ENCODE assay signal across 8 cellular contexts in the genomic region with DNA sequence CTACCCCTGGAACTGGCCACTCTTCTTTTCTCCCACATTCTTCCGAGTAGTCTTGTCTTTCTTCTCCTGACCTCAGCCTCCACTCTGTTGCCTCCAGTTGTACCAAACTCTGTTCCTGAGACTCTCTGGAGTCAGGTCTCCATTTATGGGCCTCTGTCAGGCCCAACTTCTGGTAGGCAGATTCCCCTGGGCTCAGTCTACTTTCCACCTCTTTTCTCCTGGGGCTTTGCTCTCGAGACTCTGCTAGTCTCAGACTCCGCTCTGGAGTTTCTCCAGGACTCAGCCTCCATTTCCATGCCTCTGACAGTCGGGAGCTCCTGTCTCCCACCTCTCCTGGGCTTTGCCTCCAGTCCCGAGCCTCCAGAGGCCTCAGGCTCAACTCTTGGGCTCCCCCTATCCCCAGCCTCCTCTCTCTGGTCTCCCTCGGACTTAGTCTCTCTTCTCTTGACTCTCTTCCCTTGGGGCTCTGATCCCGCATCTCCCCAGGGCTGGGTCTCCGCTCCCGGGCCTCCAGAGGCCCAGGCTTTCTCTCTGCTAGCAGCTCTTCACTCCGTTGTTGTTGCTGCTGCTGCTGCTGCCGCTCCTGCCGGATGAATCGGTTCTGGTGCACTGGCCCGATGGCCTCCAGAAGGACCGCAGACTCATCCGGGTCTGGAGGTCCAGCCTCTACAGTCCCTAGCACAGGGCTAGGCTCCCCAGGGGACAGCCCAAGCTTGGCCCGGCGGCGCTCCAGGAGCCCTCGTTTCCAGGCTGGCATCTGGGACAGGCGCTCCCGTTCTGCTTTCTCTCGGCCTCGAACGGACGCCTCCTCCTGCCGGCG. TPM values are rescaled to one million over a fixed set of nuclear protein-coding genes. Genes with fewer than 3 reads are reported as not detected.
DNase-seq lines count a peak whose midpoint lies in the region; ATAC-seq and TF ChIP-seq lines count a peak whose summit lies in the region.

No MANE protein-coding gene starts in this region.

- peak overlapping the region; percentile 87 to 91 for H3K18ac ChIP-seq in mesenchymal stem cell (ENCODE audit: low read depth in 1 of 2, low read length in 2 of 2)

- H3K9me3 ChIP-seq in body of pancreas (no peaks in the 10 kb centered on the region), mesenchymal stem cell (ENCODE audit: control insufficient read depth, low read length) (no peaks in the 10 kb centered on the region), vagina (no peaks in the 10 kb centered on the region)

- peak overlapping the region in 1 of 2 experiments; percentile 91 for H3K14ac ChIP-seq in mesenchymal stem cell (ENCODE audit: low read length in 2 of 2)

- H2BK15ac ChIP-seq in mesenchymal stem cell (ENCODE audit: low read depth, poor library complexity, severe bottlenecking) = no peak overlapping the region

- H3K27me3 ChIP-seq in body of pancreas (no peaks in the 10 kb centered on the region), mesenchymal stem cell (ENCODE audit: control insufficient read depth in 1 of 2, insufficient read depth in 1 of 2, low read length in 2 of 2) (no peaks in the 10 kb centered on the region), vagina (no peaks in the 10 kb centered on the region)

- H2BK5ac ChIP-seq in mesenchymal stem cell (ENCODE audit: low read depth, low read length, poor library complexity, severe bottlenecking) = peak overlapping the region; percentile 71

- H4K8ac ChIP-seq in mesenchymal stem cell (ENCODE audit: low read length) = peak overlapping the region; percentile 59

- peak overlapping the region in 3 of 4 donors; percentile 90 to 98 (median 95) for H3K27ac ChIP-seq in body of pancreas
- peak overlapping the region; percentile 90 for H3K27ac ChIP-seq in mesenchymal stem cell (ENCODE audit: low read length, poor library complexity, severe bottlenecking)
- peak overlapping the region; percentile 92 for H3K27ac ChIP-seq in vagina

- no peak overlapping the region for H2AFZ ChIP-seq in mesenchymal stem cell (ENCODE audit: low read depth, low read length)

- peak overlapping the region; percentile 50 for H2AK5ac ChIP-seq in mesenchymal stem cell (ENCODE audit: low read length, severe bottlenecking)

- intact Hi-C loops in body of pancreas (cut with DNase I) (no loop called here), vagina (cut with DNase I) (loop anchor here (10.0 kb wide), 2 partner anchors 71 to 199 kb away; partner anchors contain the start of genes DDR1, MRPS18B and PPP1R10)

- H3K4me1 ChIP-seq in body of pancreas (peaks cover 69% of the 10 kb centered on the region), mesenchymal stem cell (ENCODE audit: control insufficient read depth, insufficient read depth, low read depth, low read length) (peaks cover 32% of the 10 kb centered on the region), vagina (peaks cover 86% of the 10 kb centered on the region)

- TF ChIP-seq POLR2A in body of pancreas (IDR thresholded peaks at IDR 0.05) (no peak), vagina (IDR thresholded peaks at IDR 0.05) (no peak)

- DNase-seq in ELF-1 (ENCODE audit: low read depth, low spot score) (peak; percentile 32), NCI-H460 (ENCODE audit: extremely low read depth, low read depth) (peak; percentile 40), body of pancreas (no peak), mesenchymal stem cell (peak; percentile 63), vagina (ENCODE audit: extremely low spot score in 2 of 2) (no peak), DMS53 (lab: John Stamatoyannopoulos, UW) (no peak), NCI-H2227 (lab: John Stamatoyannopoulos, UW; ENCODE audit: unreplicated experiment) (no peak), middle frontal gyrus (ENCODE audit: extremely low spot score, low spot score) (no peak)

- H3K4me2 ChIP-seq in mesenchymal stem cell (ENCODE audit: low read length, poor library complexity, severe bottlenecking) = peak overlapping the region; percentile 82

- H3K4ac ChIP-seq in mesenchymal stem cell (ENCODE audit: low read depth in 1 of 2, low read length in 2 of 2) = peak overlapping the region; percentile 39 to 62

- H3K9ac ChIP-seq in mesenchymal stem cell (ENCODE audit: low read length) = peak overlapping the region; percentile 95

- no peak for ATAC-seq in body of pancreas

- H2BK120ac ChIP-seq in mesenchymal stem cell (ENCODE audit: low read depth, low read length) = peak overlapping the region; percentile 82

- WGBS in body of pancreas, 2 donors = 55 to 79% methylated on average over 18 to 28 of the region's 28 CpGs
- 31% methylated on average over 28 of the region's 28 CpGs for WGBS in mesenchymal stem cell

- peak overlapping the region; percentile 77 for H4K91ac ChIP-seq in mesenchymal stem cell (ENCODE audit: low read length)

- TF ChIP-seq CTCF in body of pancreas (IDR thresholded peaks at IDR 0.05) (no peak), vagina (IDR thresholded peaks at IDR 0.05) (no peak)

- peak overlapping the region; percentile 0 to 28 for H2BK12ac ChIP-seq in mesenchymal stem cell (ENCODE audit: low read length in 2 of 2)

- H3K79me1 ChIP-seq in mesenchymal stem cell (replicated peaks; ENCODE audit: low read length, poor library complexity, severe bottlenecking) = peaks cover 2% of the 10 kb centered on the region

- peak overlapping the region in 1 of 2 experiments; percentile 74 for H3K23ac ChIP-seq in mesenchymal stem cell (ENCODE audit: low read length in 2 of 2)

- H3K4me3 ChIP-seq in body of pancreas (peak overlapping the region in 1 of 2 donors; percentile 68), mesenchymal stem cell (ENCODE audit: insufficient read depth in 1 of 2, low read depth in 1 of 2, low read length in 2 of 2) (peak overlapping the region; percentile 83 to 93), vagina (peak overlapping the region; percentile 93 to 97)

- H3K36me3 ChIP-seq in body of pancreas (replicated peaks in 1 of 2; ENCODE audit: insufficient read depth in 1 of 2, low read depth in 2 of 2) (no peaks in the 10 kb centered on the region), mesenchymal stem cell (ENCODE audit: control insufficient read depth in 1 of 2, insufficient read depth in 2 of 2, low read depth in 1 of 2, low read length in 2 of 2) (peaks cover 19 to 25% of the 10 kb centered on the region in 2 experiments), vagina (no peaks in the 10 kb centered on the region)

RNA-seq across cellular contexts. Expression of gene PPP1R18, which starts 1.1 kb away (rescaled TPM):
- total RNA-seq in NCI-H460 (2014; rRNA removed; shearing (Covaris generic)) = 35.1 and 42.5 TPM in 2 replicates
- 25.5 and 25.6 TPM in 2 replicates for polyA plus RNA-seq in NCI-H460 (2014; cell fraction: nucleus; rRNA removed)
- total RNA-seq in body of pancreas (10 to 100 TPM; 14.5 to 20.0 TPM), vagina (42.5 TPM)
- polyA plus RNA-seq in mesenchymal stem cell (2013, experiment 1 of 2) = 156 TPM
- polyA plus RNA-seq in mesenchymal stem cell (2013, experiment 2 of 2) = 153 TPM

RNA-seq across cellular contexts. Expression of gene NRM, which starts 5.4 kb away (rescaled TPM):
- total RNA-seq in NCI-H460 (2014; rRNA removed; shearing (Covaris generic)) = 6.3 and 6.4 TPM in 2 replicates
- polyA plus RNA-seq in NCI-H460 (2014; cell fraction: nucleus; rRNA removed) = 13.0 and 16.4 TPM in 2 replicates
- 1 to 10 TPM; 2.6 to 5.2 TPM for total RNA-seq in body of pancreas
- 35.3 TPM for polyA plus RNA-seq in mesenchymal stem cell (2013, experiment 1 of 2)
- polyA plus RNA-seq in mesenchymal stem cell (2013, experiment 2 of 2) = 36.1 TPM
- total RNA-seq in vagina = 6.1 TPM

RNA-seq across cellular contexts. Expression of gene DHX16, which starts 12.6 kb away (rescaled TPM):
- 35.5 and 35.6 TPM in 2 replicates for total RNA-seq in NCI-H460 (2014; rRNA removed; shearing (Covaris generic))
- 30.6 and 38.3 TPM in 2 replicates for polyA plus RNA-seq in NCI-H460 (2014; cell fraction: nucleus; rRNA removed)
- total RNA-seq in body of pancreas (10 to 100 TPM; 12.2 to 24.4 TPM), vagina (24.8 TPM)
- 18.7 TPM for polyA plus RNA-seq in mesenchymal stem cell (2013, experiment 1 of 2)
- 18.8 TPM for polyA plus RNA-seq in mesenchymal stem cell (2013, experiment 2 of 2)

RNA-seq across cellular contexts. Expression of gene MDC1, which starts 31.7 kb away (rescaled TPM):
- 8.4 and 11.3 TPM in 2 replicates for total RNA-seq in NCI-H460 (2014; rRNA removed; shearing (Covaris generic))
- 13.1 and 18.7 TPM in 2 replicates for polyA plus RNA-seq in NCI-H460 (2014; cell fraction: nucleus; rRNA removed)
- total RNA-seq in body of pancreas (10 to 100 TPM; 11.4 to 18.1 TPM), vagina (12.3 TPM)
- polyA plus RNA-seq in mesenchymal stem cell (2013, experiment 1 of 2) = 9.8 TPM
- polyA plus RNA-seq in mesenchymal stem cell (2013, experiment 2 of 2) = 8.6 TPM

RNA-seq across cellular contexts. Expression of gene TUBB, which starts 34.8 kb away (rescaled TPM):
- 287 and 303 TPM in 2 replicates for total RNA-seq in NCI-H460 (2014; rRNA removed; shearing (Covaris generic))
- 377 and 404 TPM in 2 replicates for polyA plus RNA-seq in NCI-H460 (2014; cell fraction: nucleus; rRNA removed)
- total RNA-seq in body of pancreas (10 to 100 TPM; 80.9 to 84.4 TPM), vagina (293 TPM)
- polyA plus RNA-seq in mesenchymal stem cell (2013, experiment 1 of 2) = 839 TPM
- 819 TPM for polyA plus RNA-seq in mesenchymal stem cell (2013, experiment 2 of 2)

Comparison
In these comparisons a context has a peak if more than half of its experiments do, and no peak if none do; other contexts are left out.
1. DNase-seq: peak in ELF-1 (single experiment), NCI-H460 (single experiment) and mesenchymal stem cell (single experiment); none in body of pancreas (0 of 4), vagina (0 of 2), DMS53 (single experiment), NCI-H2227 (single experiment) and middle frontal gyrus (single experiment).
2. Peak in every context shown above with its lines, with median percentiles within 50 percentile points of each other: H3K27ac ChIP-seq.